Comparison of ENCODE assay signal across 18 cellular contexts in the genomic region with DNA sequence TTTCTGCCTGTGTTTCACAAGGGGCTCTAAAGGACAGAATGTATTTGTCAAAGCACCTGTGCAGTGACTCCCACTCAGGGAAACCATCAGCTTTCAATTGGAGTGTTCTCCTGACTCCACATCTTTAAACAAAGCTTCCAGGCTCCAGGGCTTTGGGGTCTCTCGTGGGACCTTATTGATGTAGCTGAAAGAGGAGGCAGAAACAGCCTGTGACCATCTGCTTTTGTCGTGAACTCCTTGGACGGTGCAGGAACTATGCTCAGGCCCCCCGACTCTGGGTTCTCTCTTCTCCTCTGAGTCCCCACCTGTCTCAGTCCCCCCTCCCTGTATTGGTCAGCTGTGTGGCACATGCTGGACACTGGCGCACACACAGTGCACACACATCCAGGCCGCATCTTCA.
DNase-seq lines count a peak whose midpoint lies in the region; ATAC-seq and TF ChIP-seq lines count a peak whose summit lies in the region.
"Had no signal": no experiment of that assay in that cellular context is flagged by ENCODE, and none has a peak within 500 bp of the region (broad histone marks: within the 10 kb centered on the region; RNA-seq: fewer than 3 reads in every experiment).

No MANE protein-coding gene starts in this region.

- H3K27me3 Mint-ChIP-seq in glutamatergic neuron (ENCODE audit: unreplicated experiment) (peaks cover 9% of the 10 kb centered on the region), neural crest cell (ENCODE audit: low read depth) (no peaks in the 10 kb centered on the region)
- H3K27me3 Mint-ChIP-seq in CD4-positive, alpha-beta T cell: no peaks in the 10 kb centered on the region
- H3K27me3 Mint-ChIP-seq: CD4-positive, CD25-positive, alpha-beta regulatory T cell had no signal

- H3K9me3 ChIP-seq in esophagus muscularis mucosa (no peaks in the 10 kb centered on the region), psoas muscle (no peaks in the 10 kb centered on the region)
- H3K9me3 ChIP-seq in CD4-positive, alpha-beta T cell (ENCODE audit: control insufficient read depth, low read length): no peaks in the 10 kb centered on the region
- H3K9me3 ChIP-seq: BE2C, BLaER1 had no signal

- H3K9me3 Mint-ChIP-seq in glutamatergic neuron (ENCODE audit: unreplicated experiment): peaks cover 9% of the 10 kb centered on the region
- no peaks in the 10 kb centered on the region for H3K9me3 Mint-ChIP-seq in neural crest cell
- peaks cover 4% of the 10 kb centered on the region for H3K9me3 Mint-ChIP-seq in CD4-positive, alpha-beta T cell

- TF ChIP-seq POLR2A in esophagus muscularis mucosa (IDR thresholded peaks at IDR 0.05; ENCODE audit: low read depth): no peak

- no peaks in the 10 kb centered on the region for H3K36me3 Mint-ChIP-seq in glutamatergic neuron (ENCODE audit: unreplicated experiment)
- H3K36me3 Mint-ChIP-seq in neural crest cell (ENCODE audit: low read depth): no peaks in the 10 kb centered on the region
- H3K36me3 Mint-ChIP-seq in CD4-positive, alpha-beta T cell (ENCODE audit: low read depth): no peaks in the 10 kb centered on the region
- H3K36me3 Mint-ChIP-seq: CD14-positive monocyte; CD4-positive, CD25-positive, alpha-beta regulatory T cell; CD8-positive, alpha-beta T cell had no signal

- H3K4me3 Mint-ChIP-seq in glutamatergic neuron (ENCODE audit: unreplicated experiment) (peak overlapping the region; percentile 79), neural crest cell (no peak overlapping the region)
- no peak overlapping the region for H3K4me3 Mint-ChIP-seq in CD4-positive, alpha-beta T cell
- H3K4me3 Mint-ChIP-seq: CD14-positive monocyte; CD4-positive, CD25-positive, alpha-beta regulatory T cell; CD8-positive, alpha-beta T cell had no signal

- CTCF ChIA-PET in CD4-positive, alpha-beta T cell (lab: Charles Lee): no interaction called here

- WGBS in esophagus muscularis mucosa: 80% methylated on average over 6 of the region's 6 CpGs
- 54 to 66% (median 62%) methylated on average over 6 of the region's 6 CpGs for WGBS in psoas muscle, 3 donors

- TF ChIP-seq CTCF in esophagus muscularis mucosa (IDR thresholded peaks at IDR 0.05) (no peak), glutamatergic neuron (IDR thresholded peaks at IDR 0.05; ENCODE audit: partially characterized antibody, unreplicated experiment) (no peak), neural crest cell (conservative IDR thresholded peaks at IDR 0.05) (no peak), dorsolateral prefrontal cortex (IDR thresholded peaks at IDR 0.05 in 54 of 56, conservative IDR thresholded peaks at IDR 0.05 in 2 of 56; ENCODE audit: low read depth in 1 of 56, partially characterized antibody in 56 of 56) (no peak), psoas muscle (IDR thresholded peaks at IDR 0.05) (no peak)
- no peak for TF ChIP-seq CTCF in CD4-positive, alpha-beta T cell (IDR thresholded peaks at IDR 0.05)

- H3K27me3 ChIP-seq in esophagus muscularis mucosa (no peaks in the 10 kb centered on the region), dorsolateral prefrontal cortex (no peaks in the 10 kb centered on the region), psoas muscle (ENCODE audit: insufficient read depth in 3 of 3, low read length in 2 of 3) (no peaks in the 10 kb centered on the region)
- no peaks in the 10 kb centered on the region for H3K27me3 ChIP-seq in CD4-positive, alpha-beta T cell (ENCODE audit: control insufficient read depth, insufficient read depth, low read length)
- H3K27me3 ChIP-seq: BE2C, BLaER1 had no signal

- H3K27ac ChIP-seq in esophagus muscularis mucosa (replicated peaks in 1 of 4): no peak overlapping the region
- H3K27ac ChIP-seq in dorsolateral prefrontal cortex: peak overlapping the region in 4 of 59 donors; percentile 10 to 44 (median 32)
- H3K27ac ChIP-seq in psoas muscle: no peak overlapping the region
- H3K27ac ChIP-seq in CD4-positive, alpha-beta T cell (ENCODE audit: low read depth, low read length): no peak overlapping the region
- H3K27ac ChIP-seq: BLaER1 had no signal

- peak overlapping the region; percentile 93 for H3K27ac Mint-ChIP-seq in glutamatergic neuron (ENCODE audit: unreplicated experiment)
- H3K27ac Mint-ChIP-seq in neural crest cell (ENCODE audit: unreplicated experiment): peak overlapping the region; percentile 50
- H3K27ac Mint-ChIP-seq in CD4-positive, alpha-beta T cell: no peak overlapping the region
- H3K27ac Mint-ChIP-seq: CD14-positive monocyte; CD8-positive, alpha-beta T cell had no signal

- ATAC-seq in psoas muscle: no peak
- no peak for ATAC-seq in CD4-positive, alpha-beta T cell (ENCODE audit: poor library complexity)
- ATAC-seq: CD8-positive, alpha-beta T cell had no signal

- peaks cover 18% of the 10 kb centered on the region for H3K4me1 Mint-ChIP-seq in glutamatergic neuron (ENCODE audit: low read depth, unreplicated experiment)
- no peaks in the 10 kb centered on the region for H3K4me1 Mint-ChIP-seq in neural crest cell
- H3K4me1 Mint-ChIP-seq in CD4-positive, alpha-beta T cell (ENCODE audit: low read depth): no peaks in the 10 kb centered on the region
- H3K4me1 Mint-ChIP-seq: CD14-positive monocyte had no signal

- H3K4me3 ChIP-seq in esophagus muscularis mucosa (no peak overlapping the region), dorsolateral prefrontal cortex (no peak overlapping the region), psoas muscle (no peak overlapping the region)
- H3K4me3 ChIP-seq: BLaER1 had no signal

- H3K36me3 ChIP-seq in esophagus muscularis mucosa: no peaks in the 10 kb centered on the region
- H3K36me3 ChIP-seq in psoas muscle (ENCODE audit: insufficient read depth in 1 of 2, low read depth in 1 of 2): no peaks in the 10 kb centered on the region
- H3K36me3 ChIP-seq: BE2C, BLaER1 had no signal

- intact Hi-C loops in esophagus muscularis mucosa (cut with DNase I) (no loop called here), dorsolateral prefrontal cortex (cut with DNase I) (no loop called here), psoas muscle (cut with DNase I) (no loop called here)
- intact Hi-C loops in CD4-positive, alpha-beta T cell (cut with DNase I, micrococcal nuclease): no loop called here

- no peaks in the 10 kb centered on the region for H3K4me1 ChIP-seq in esophagus muscularis mucosa
- no peaks in the 10 kb centered on the region for H3K4me1 ChIP-seq in psoas muscle
- H3K4me1 ChIP-seq: BE2C, BLaER1 had no signal

- POLR2A ChIA-PET in CD4-positive, alpha-beta T cell (lab: Charles Lee): no interaction called here

- peak; percentile 79 for DNase-seq in esophagus muscularis mucosa (ENCODE audit: extremely low spot score)
- peak; percentile 52 for DNase-seq in glutamatergic neuron
- no peak for DNase-seq in neural crest cell (ENCODE audit: low read depth, low spot score)
- DNase-seq in retina: peak; percentile 9
- no peak for DNase-seq in dorsolateral prefrontal cortex
- DNase-seq in psoas muscle: no peak
- no peak for DNase-seq in CD4-positive, alpha-beta T cell
- DNase-seq: 8988T; ACHN; BE2C; C1 segment of cervical spinal cord; CD4-positive, CD25-positive, alpha-beta regulatory T cell; CD8-positive, alpha-beta T cell; COR-L47; DMS79 treated with DMSO at 0.1 percent for 48 hours; GF-D8 had no signal

- TF ChIP-seq EP300 in esophagus muscularis mucosa (IDR thresholded peaks at IDR 0.05): no peak

Comparison
In these comparisons a context has a peak if more than half of its experiments do, and no peak if none do; other contexts are left out.
1. DNase-seq: peak in esophagus muscularis mucosa (single experiment), glutamatergic neuron (single experiment) and retina (single experiment); none in neural crest cell (single experiment), dorsolateral prefrontal cortex (0 of 10), psoas muscle (0 of 2) and CD4-positive, alpha-beta T cell (0 of 10).